1 cellular context compared by ENCODE assay signal in genomic region chr6:154343473-154344308, GRCh38.
TF ChIP-seq lines count a peak whose summit lies in the region.

No MANE protein-coding gene starts in this region.

TF ChIP-seq in H1, 55 proteins besides CTCF, POLR2A, EP300 and RAD21 (continued from another document):
- TF ChIP-seq CHD2 (IDR thresholded peaks at IDR 0.05; ENCODE audit: low read length) (0 out of 2 replicates have a peak, but pooled peaks have one; percentile 12), SRF (IDR thresholded peaks at IDR 0.05; ENCODE audit: low read depth, low read length) (no peak), NANOG (IDR thresholded peaks at IDR 0.05; ENCODE audit: insufficient read depth, low read depth, low read length, poor library complexity, severe bottlenecking) (peak; percentile 55), ASH2L (IDR thresholded peaks at IDR 0.05; ENCODE audit: low read length) (peak; percentile 64), POU5F1 (IDR thresholded peaks at IDR 0.05; ENCODE audit: low read depth, low read length) (peak; percentile 77; the same call in 1 of the 2 replicates), SP2 (IDR thresholded peaks at IDR 0.05; ENCODE audit: low read length) (no peak), SIRT6 (IDR thresholded peaks at IDR 0.05; ENCODE audit: low read length) (no peak), YY1 (IDR thresholded peaks at IDR 0.05; ENCODE audit: low read depth, low read length) (peak; percentile 78), SP1 (IDR thresholded peaks at IDR 0.05; ENCODE audit: low read depth, low read length) (peak; percentile 67), TBP (IDR thresholded peaks at IDR 0.05; ENCODE audit: low read depth, low read length) (peak; percentile 12; the same call in 1 of the 2 replicates), BACH1 (IDR thresholded peaks at IDR 0.05; ENCODE audit: low read length) (no peak), MAX (IDR thresholded peaks at IDR 0.05) (peak; percentile 92), RFX5 (IDR thresholded peaks at IDR 0.05; ENCODE audit: borderline replicate concordance, low read depth, low read length) (no peak)
- TF ChIP-seq, protein P1, sequence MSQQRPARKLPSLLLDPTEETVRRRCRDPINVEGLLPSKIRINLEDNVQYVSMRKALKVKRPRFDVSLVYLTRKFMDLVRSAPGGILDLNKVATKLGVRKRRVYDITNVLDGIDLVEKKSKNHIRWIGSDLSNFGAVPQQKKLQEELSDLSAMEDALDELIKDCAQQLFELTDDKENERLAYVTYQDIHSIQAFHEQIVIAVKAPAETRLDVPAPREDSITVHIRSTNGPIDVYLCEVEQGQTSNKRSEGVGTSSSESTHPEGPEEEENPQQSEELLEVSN (IDR thresholded peaks at IDR 0.05), result peak; percentile 75
TF ChIP-seq in H1: peak in this region for 10.
